Comparison of ENCODE assay signal across 8 cellular contexts in genomic region chr12:92538970-92539749, GRCh38.
DNase-seq lines count a peak whose midpoint lies in the region; ATAC-seq and TF ChIP-seq lines count a peak whose summit lies in the region.

No MANE protein-coding gene starts in this region.

- WGBS in heart right ventricle, 2 donors, result 51 to 60% methylated on average over 6 of the region's 6 CpGs

- H3K27ac ChIP-seq in heart right ventricle, result peak overlapping the region in 9 of 10 donors; percentile 40 to 81 (median 65)
- H3K27ac ChIP-seq in upper lobe of right lung, result no peak overlapping the region

- no peaks in the 10 kb centered on the region for H3K27me3 ChIP-seq in heart right ventricle
- no peaks in the 10 kb centered on the region for H3K27me3 ChIP-seq in upper lobe of right lung

- no peak overlapping the region for H3K4me3 ChIP-seq in heart right ventricle
- H3K4me3 ChIP-seq in upper lobe of right lung, result no peak overlapping the region

- no peak for TF ChIP-seq CTCF in heart right ventricle (IDR thresholded peaks at IDR 0.05)
- TF ChIP-seq CTCF in upper lobe of right lung (IDR thresholded peaks at IDR 0.05), result no peak

- peak; percentile 40 for DNase-seq in AG20443 (ENCODE audit: low spot score)
- DNase-seq in UCSD-AML1 (lab: John Stamatoyannopoulos, UW; ENCODE audit: unreplicated experiment), result peak; percentile 28
- peak in 1 of 2 donors; percentile 60 for DNase-seq in heart right ventricle
- DNase-seq in upper lobe of right lung, result no peak
- DNase-seq in activated CD4-positive, CD25-positive, alpha-beta regulatory T cell (lab: John Stamatoyannopoulos, UW), result no peak
- no peak for DNase-seq in HuH-7.5 (ENCODE audit: low spot score)

- peaks cover 10 to 66% (median 41%) of the 10 kb centered on the region in 9 donors for H3K4me1 ChIP-seq in heart right ventricle
- peaks cover 26% of the 10 kb centered on the region for H3K4me1 ChIP-seq in upper lobe of right lung

- H3K36me3 ChIP-seq in heart right ventricle, result no peaks in the 10 kb centered on the region
- H3K36me3 ChIP-seq in upper lobe of right lung, result no peaks in the 10 kb centered on the region

- intact Hi-C loops in heart right ventricle (cut with DNase I) (no loop called here), upper lobe of right lung (cut with DNase I) (no loop called here)

- ATAC-seq in GM19035 (IDR thresholded peaks at IDR 0.05; ENCODE audit: unreplicated experiment) (peak; percentile 56), HG03442 (IDR thresholded peaks at IDR 0.05; ENCODE audit: unreplicated experiment) (peak; percentile 42), heart right ventricle (peak; percentile 70 to 92 (median 80)), upper lobe of right lung (peak; percentile 85)

- H3K9me3 ChIP-seq in heart right ventricle, result no peaks in the 10 kb centered on the region
- H3K9me3 ChIP-seq in upper lobe of right lung, result no peaks in the 10 kb centered on the region

Comparison
In these comparisons a context has a peak if more than half of its experiments do, and no peak if none do; other contexts are left out.
1. DNase-seq: peak in AG20443 (single experiment) and UCSD-AML1 (single experiment); none in upper lobe of right lung (single experiment), activated CD4-positive, CD25-positive, alpha-beta regulatory T cell (0 of 4) and HuH-7.5 (single experiment).
2. Peak in every context shown above with its lines, with median percentiles within 50 percentile points of each other: ATAC-seq.